Comparison of ENCODE assay signal across 1 cellular context in genomic region chr17:46720408-46720807, GRCh38.
TF ChIP-seq lines count a peak whose summit lies in the region.

No MANE protein-coding gene starts in this region.

TF ChIP-seq in WTC11, 78 proteins besides CTCF, POLR2A, EP300 and RAD21 (continued from another document):
- TF ChIP-seq, protein P1, sequence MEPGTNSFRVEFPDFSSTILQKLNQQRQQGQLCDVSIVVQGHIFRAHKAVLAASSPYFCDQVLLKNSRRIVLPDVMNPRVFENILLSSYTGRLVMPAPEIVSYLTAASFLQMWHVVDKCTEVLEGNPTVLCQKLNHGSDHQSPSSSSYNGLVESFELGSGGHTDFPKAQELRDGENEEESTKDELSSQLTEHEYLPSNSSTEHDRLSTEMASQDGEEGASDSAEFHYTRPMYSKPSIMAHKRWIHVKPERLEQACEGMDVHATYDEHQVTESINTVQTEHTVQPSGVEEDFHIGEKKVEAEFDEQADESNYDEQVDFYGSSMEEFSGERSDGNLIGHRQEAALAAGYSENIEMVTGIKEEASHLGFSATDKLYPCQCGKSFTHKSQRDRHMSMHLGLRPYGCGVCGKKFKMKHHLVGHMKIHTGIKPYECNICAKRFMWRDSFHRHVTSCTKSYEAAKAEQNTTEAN (CRISPR knock-in tag; IDR thresholded peaks at IDR 0.05) = no peak
- TF ChIP-seq SMAD4 (CRISPR knock-in tag; IDR thresholded peaks at IDR 0.05) (no peak), FOXK1 (CRISPR knock-in tag; IDR thresholded peaks at IDR 0.05) (no peak), NR2C2 (CRISPR knock-in tag; IDR thresholded peaks at IDR 0.05) (no peak), SMAD3 (CRISPR knock-in tag; IDR thresholded peaks at IDR 0.05; ENCODE audit: borderline replicate concordance) (no peak), FOXP1 (CRISPR knock-in tag; IDR thresholded peaks at IDR 0.05; ENCODE audit: borderline replicate concordance) (no peak), NR3C1 (CRISPR knock-in tag; conservative IDR thresholded peaks at IDR 0.05; ENCODE audit: low read depth) (no peak), ZNF219 (CRISPR knock-in tag; IDR thresholded peaks at IDR 0.05; ENCODE audit: borderline replicate concordance) (no peak), TEAD4 (CRISPR knock-in tag; IDR thresholded peaks at IDR 0.05) (no peak), CREB1 (CRISPR knock-in tag; IDR thresholded peaks at IDR 0.05) (no peak), HMGA2 (CRISPR knock-in tag; IDR thresholded peaks at IDR 0.05) (no peak), E2F1 (CRISPR knock-in tag; IDR thresholded peaks at IDR 0.05) (no peak)
- TF ChIP-seq, protein P2, sequence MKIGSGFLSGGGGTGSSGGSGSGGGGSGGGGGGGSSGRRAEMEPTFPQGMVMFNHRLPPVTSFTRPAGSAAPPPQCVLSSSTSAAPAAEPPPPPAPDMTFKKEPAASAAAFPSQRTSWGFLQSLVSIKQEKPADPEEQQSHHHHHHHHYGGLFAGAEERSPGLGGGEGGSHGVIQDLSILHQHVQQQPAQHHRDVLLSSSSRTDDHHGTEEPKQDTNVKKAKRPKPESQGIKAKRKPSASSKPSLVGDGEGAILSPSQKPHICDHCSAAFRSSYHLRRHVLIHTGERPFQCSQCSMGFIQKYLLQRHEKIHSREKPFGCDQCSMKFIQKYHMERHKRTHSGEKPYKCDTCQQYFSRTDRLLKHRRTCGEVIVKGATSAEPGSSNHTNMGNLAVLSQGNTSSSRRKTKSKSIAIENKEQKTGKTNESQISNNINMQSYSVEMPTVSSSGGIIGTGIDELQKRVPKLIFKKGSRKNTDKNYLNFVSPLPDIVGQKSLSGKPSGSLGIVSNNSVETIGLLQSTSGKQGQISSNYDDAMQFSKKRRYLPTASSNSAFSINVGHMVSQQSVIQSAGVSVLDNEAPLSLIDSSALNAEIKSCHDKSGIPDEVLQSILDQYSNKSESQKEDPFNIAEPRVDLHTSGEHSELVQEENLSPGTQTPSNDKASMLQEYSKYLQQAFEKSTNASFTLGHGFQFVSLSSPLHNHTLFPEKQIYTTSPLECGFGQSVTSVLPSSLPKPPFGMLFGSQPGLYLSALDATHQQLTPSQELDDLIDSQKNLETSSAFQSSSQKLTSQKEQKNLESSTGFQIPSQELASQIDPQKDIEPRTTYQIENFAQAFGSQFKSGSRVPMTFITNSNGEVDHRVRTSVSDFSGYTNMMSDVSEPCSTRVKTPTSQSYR (CRISPR knock-in tag; IDR thresholded peaks at IDR 0.05) = no peak
